8 cellular contexts compared by ENCODE assay signal in the genomic region with DNA sequence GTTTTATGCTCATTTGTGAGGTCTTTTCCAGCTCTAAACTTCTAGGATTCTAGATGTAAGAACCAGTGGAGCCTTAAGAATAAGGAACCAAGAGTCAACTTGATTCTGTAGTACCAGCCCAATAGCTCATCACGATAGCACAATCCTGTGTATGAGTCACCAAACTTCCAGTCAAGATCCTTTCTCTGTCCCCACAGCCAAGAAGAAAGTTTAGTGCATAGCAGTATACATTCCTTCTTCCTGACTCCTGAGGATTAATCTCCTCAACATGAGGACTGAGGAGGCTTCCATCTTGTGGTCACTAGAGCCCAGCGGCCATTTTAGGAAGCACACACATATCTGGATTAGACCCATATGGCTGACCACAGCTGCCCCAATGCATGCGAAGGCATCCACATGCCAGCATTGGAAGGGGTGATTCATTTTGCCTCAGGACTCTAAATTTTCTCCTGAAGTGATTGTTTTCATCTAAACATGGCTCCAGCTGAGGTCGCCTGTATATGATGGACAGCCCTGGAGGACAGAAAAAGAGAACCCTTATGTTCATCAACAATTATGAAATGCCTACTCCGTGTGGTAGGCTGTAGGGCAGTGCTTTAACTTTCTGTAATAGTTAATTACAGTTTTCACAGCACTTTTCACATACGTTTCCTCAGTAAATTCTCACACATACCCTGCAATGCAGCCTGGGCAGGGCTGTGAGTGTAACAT. TPM values are rescaled to one million over a fixed set of nuclear protein-coding genes. Genes with fewer than 3 reads are reported as not detected.
DNase-seq lines count a peak whose midpoint lies in the region; TF ChIP-seq lines count a peak whose summit lies in the region.

No MANE protein-coding gene starts in this region.

- DNase-seq in EL (peak; percentile 98), HFFc6 (peak; percentile 99), kidney glomerular epithelial cell (lab: John Stamatoyannopoulos, UW) (peak; percentile 27), HUDEP-2 (lab: John Stamatoyannopoulos, UW; ENCODE audit: unreplicated experiment in 76 of 76) (no peak), CD14-positive monocyte (ENCODE audit: low spot score) (no peak), substantia nigra (lab: John Stamatoyannopoulos, UW) (no peak)
- no peak for DNase-seq in CD8-positive, alpha-beta memory T cell

- H3K79me2 ChIP-seq in SU-DHL-6 (ENCODE audit: insufficient read depth, low read length): peaks cover 34% of the 10 kb centered on the region

- no peaks in the 10 kb centered on the region for H3K9me3 ChIP-seq in SU-DHL-6 (ENCODE audit: insufficient read depth, low read length)
- no peaks in the 10 kb centered on the region for H3K9me3 ChIP-seq in CD8-positive, alpha-beta memory T cell (ENCODE audit: low read length)

- H3K27me3 Mint-ChIP-seq in HFFc6 (ENCODE audit: insufficient read depth) (no peaks in the 10 kb centered on the region; the same call in 1 of the 2 replicates), CD14-positive monocyte (ENCODE audit: low read depth in 3 of 3) (no peaks in the 10 kb centered on the region)
- no peaks in the 10 kb centered on the region for H3K27me3 Mint-ChIP-seq in CD8-positive, alpha-beta memory T cell

- intact Hi-C loops in CD14-positive monocyte (cut with micrococcal nuclease): no loop called here

- H3K4me3 Mint-ChIP-seq in HFFc6 (peak overlapping the region; percentile 63), CD14-positive monocyte (no peak overlapping the region)
- H3K4me3 Mint-ChIP-seq in CD8-positive, alpha-beta memory T cell: no peak overlapping the region

- H3K36me3 Mint-ChIP-seq in HFFc6 (ENCODE audit: low read depth) (peaks cover 10% of the 10 kb centered on the region), CD14-positive monocyte (no peaks in the 10 kb centered on the region)
- H3K36me3 Mint-ChIP-seq in CD8-positive, alpha-beta memory T cell: peaks cover 0 to 14% (median 7%) of the 10 kb centered on the region in 3 donors

- H3K27ac ChIP-seq in SU-DHL-6 (ENCODE audit: low read depth, low read length): peak overlapping the region; percentile 97
- H3K27ac ChIP-seq in CD8-positive, alpha-beta memory T cell (ENCODE audit: low read depth, low read length): no peak overlapping the region
- H3K27ac ChIP-seq in substantia nigra (ENCODE audit: low read depth, low read length, poor library complexity, severe bottlenecking): no peak overlapping the region

- no peaks in the 10 kb centered on the region for H3K4me1 ChIP-seq in CD8-positive, alpha-beta memory T cell (ENCODE audit: insufficient read depth, low read length)

- no peaks in the 10 kb centered on the region for H3K27me3 ChIP-seq in SU-DHL-6 (ENCODE audit: low read length)
- no peaks in the 10 kb centered on the region for H3K27me3 ChIP-seq in CD8-positive, alpha-beta memory T cell (ENCODE audit: insufficient read depth, low read length, poor library complexity, severe bottlenecking)

- no peaks in the 10 kb centered on the region for H3K9me3 Mint-ChIP-seq in HFFc6
- no peaks in the 10 kb centered on the region for H3K9me3 Mint-ChIP-seq in CD14-positive monocyte
- H3K9me3 Mint-ChIP-seq in CD8-positive, alpha-beta memory T cell: no peaks in the 10 kb centered on the region

- POLR2A ChIA-PET in CD8-positive, alpha-beta memory T cell (lab: Charles Lee): no interaction called here

- H3K27ac Mint-ChIP-seq in HFFc6 (peak overlapping the region; percentile 97), CD14-positive monocyte (no peak overlapping the region)
- H3K27ac Mint-ChIP-seq in CD8-positive, alpha-beta memory T cell: no peak overlapping the region

- no peaks in the 10 kb centered on the region for H3K9me2 ChIP-seq in SU-DHL-6 (replicated peaks; ENCODE audit: insufficient read depth, low read length)

- peaks cover 73% of the 10 kb centered on the region for H3K4me1 Mint-ChIP-seq in HFFc6 (ENCODE audit: low read depth)
- peaks cover 28% of the 10 kb centered on the region for H3K4me1 Mint-ChIP-seq in CD14-positive monocyte
- peaks cover 4 to 10% (median 5%) of the 10 kb centered on the region in 3 donors for H3K4me1 Mint-ChIP-seq in CD8-positive, alpha-beta memory T cell

- peaks cover 84% of the 10 kb centered on the region for H3F3A ChIP-seq in SU-DHL-6 (ENCODE audit: insufficient read depth)

- H4K20me1 ChIP-seq in SU-DHL-6 (ENCODE audit: low read depth, low read length): no peaks in the 10 kb centered on the region

- CTCF ChIA-PET in CD8-positive, alpha-beta memory T cell (lab: Charles Lee): no interaction called here

- H3K9ac ChIP-seq in SU-DHL-6 (ENCODE audit: low read length): peak overlapping the region; percentile 63

- H3K36me3 ChIP-seq in SU-DHL-6 (ENCODE audit: low read length): peaks cover 67% of the 10 kb centered on the region
- H3K36me3 ChIP-seq in CD8-positive, alpha-beta memory T cell (ENCODE audit: insufficient read depth, low read length): no peaks in the 10 kb centered on the region

- peak overlapping the region; percentile 1 for H3K4me3 ChIP-seq in SU-DHL-6 (ENCODE audit: insufficient read depth, low read length, poor library complexity, severe bottlenecking)
- H3K4me3 ChIP-seq in CD8-positive, alpha-beta memory T cell (ENCODE audit: low read length): no peak overlapping the region

- peak overlapping the region; percentile 74 for H3K4me2 ChIP-seq in SU-DHL-6 (ENCODE audit: low read depth, low read length, poor library complexity, severe bottlenecking)

- no peak overlapping the region for H2AFZ ChIP-seq in SU-DHL-6 (ENCODE audit: low read depth, low read length, severe bottlenecking)

- peak; percentile 72 for TF ChIP-seq CTCF in HFFc6 (IDR thresholded peaks at IDR 0.05)
- TF ChIP-seq CTCF in SU-DHL-6 (IDR thresholded peaks at IDR 0.05; ENCODE audit: insufficient read depth, low read length, poor library complexity, severe bottlenecking): no peak
- no peak for TF ChIP-seq CTCF in CD14-positive monocyte (IDR thresholded peaks at IDR 0.05)

RNA-seq across cellular contexts. Expression of gene RASGRP3, which starts 53.5 kb away (rescaled TPM):
- total RNA-seq in HFFc6 (2021; fragmentation: NEBNext Ultra II Directional; extraction: Animal tissue kit (Norgen Biotek cat#: 25700)): 1 to 10 TPM; 1.7 to 4.6 (median 3.0) TPM
- polyA plus RNA-seq in CD14-positive monocyte: under 1 TPM; 0.62 to 0.89 TPM
- 1 to 10 TPM; 3.1 to 3.5 TPM for total RNA-seq in CD8-positive, alpha-beta memory T cell
- 3.6 TPM for polyA plus RNA-seq in CD8-positive, alpha-beta memory T cell

Comparison
In these comparisons a context has a peak if more than half of its experiments do, and no peak if none do; other contexts are left out.
1. DNase-seq: peak in EL (single experiment), HFFc6 (single experiment) and kidney glomerular epithelial cell (single experiment); none in HUDEP-2 (0 of 76), CD14-positive monocyte (single experiment), CD8-positive, alpha-beta memory T cell (0 of 5) and substantia nigra (0 of 49).